29 cellular contexts compared by ENCODE assay signal in genomic region chr19:53915000-53915399, GRCh38. TPM values are rescaled to one million over a fixed set of nuclear protein-coding genes. Genes with fewer than 3 reads are reported as not detected.
DNase-seq lines count a peak whose midpoint lies in the region; ATAC-seq and TF ChIP-seq lines count a peak whose summit lies in the region.
"Had no signal": no experiment of that assay in that cellular context is flagged by ENCODE, and none has a peak within 500 bp of the region (broad histone marks: within the 10 kb centered on the region; RNA-seq: fewer than 3 reads in every experiment).

No MANE protein-coding gene starts in this region.

- no peak for ATAC-seq in GM18867 (IDR thresholded peaks at IDR 0.05; ENCODE audit: unreplicated experiment)
- no peak for ATAC-seq in HG02852 (IDR thresholded peaks at IDR 0.05; ENCODE audit: unreplicated experiment)
- ATAC-seq: activated naive CD4-positive, alpha-beta T cell treated with anti-CD3 and anti-CD28 coated beads, Interleukin-2, amount 50 U/mL, for 72 hours; gastrocnemius medialis; left lung; stimulated activated memory B cell treated with anti-CD40 and anti-IgM and Interleukin-4, amounts not matched to agents 10 μg/mL and 1 μg/mL and 100 μg/mL, for 72 hours had no signal

- DNase-seq in NCI-H2227 (lab: John Stamatoyannopoulos, UW; ENCODE audit: unreplicated experiment) (peak; percentile 34), NCI-H2227 treated with DMSO at 0.1 percent for 48 hours (lab: John Stamatoyannopoulos, UW) (no peak), SK-MEL-5 (ENCODE audit: low read depth, low spot score) (peak; percentile 16), iPS-NIHi11 (ENCODE audit: low spot score) (peak; percentile 83), GM20000 (ENCODE audit: low spot score) (no peak), glomerular visceral epithelial cell (ENCODE audit: extremely low spot score) (no peak)
- DNase-seq: activated CD4-positive, alpha-beta T cell treated with anti-CD3 and anti-CD28 coated beads, Interleukin-2, amount 50 U/mL, for 1 hour; activated CD4-positive, CD25-positive, alpha-beta regulatory T cell; activated effector memory CD4-positive, alpha-beta T cell treated with Interleukin-2 at 50 U/mL for 16 hours; activated T-cell treated with anti-CD3 and anti-CD28 coated beads, Interleukin-2, amount 50 U/mL, for 1 hour; dorsolateral prefrontal cortex; gastrocnemius medialis; hypothalamus; left lung; mesenchymal stem cell; NCI-H1092 treated with DMSO at 0.1 percent for 48 hours; NCI-H187; NCI-H2171 treated with DMSO at 0.1 percent for 48 hours; T1000; trophoblast cell had no signal

- no peak for TF ChIP-seq CTCF in GM20000 (IDR thresholded peaks at IDR 0.05; ENCODE audit: extremely low read depth, missing control alignments)

- in situ Hi-C loops in SK-MEL-5 (cut with HindIII; ENCODE audit: low pct_unique_long_range_greater_than_20kb, low sequenced_read_pairs): no loop called here

RNA-seq across cellular contexts. Expression of gene CACNG7, which starts 5.9 kb away (rescaled TPM):
- not detected in 2 replicates for total RNA-seq in SK-MEL-5 (2014; rRNA removed; shearing (Covaris generic))
- polyA plus RNA-seq in SK-MEL-5 (2015; cell fraction: cytosol; rRNA removed): 0.09 and 0.24 TPM in 2 replicates
- 0.47 TPM in 1 of 2 replicates, not detected in the other for polyA plus RNA-seq in SK-MEL-5 (2015; cell fraction: nucleus; rRNA removed)
- total RNA-seq: activated naive CD4-positive, alpha-beta T cell treated with anti-CD3 and anti-CD28 coated beads, Interleukin-2, amount 50 U/mL, for 72 hours; chondrocyte; gastrocnemius medialis; HT-29; left lung; subcutaneous adipose tissue had no signal
- polyA plus RNA-seq: CD14-positive monocyte, IgD-negative memory B cell had no signal

RNA-seq across cellular contexts. Expression of gene PRKCG, which starts 33.0 kb away (rescaled TPM):
- not detected in 2 replicates for total RNA-seq in SK-MEL-5 (2014; rRNA removed; shearing (Covaris generic))
- 0.07 and 0.18 TPM in 2 replicates for polyA plus RNA-seq in SK-MEL-5 (2015; cell fraction: cytosol; rRNA removed)
- polyA plus RNA-seq in SK-MEL-5 (2015; cell fraction: nucleus; rRNA removed): not detected in 2 replicates
- total RNA-seq: gastrocnemius medialis, left lung, subcutaneous adipose tissue had no signal
- polyA plus RNA-seq: CD14-positive monocyte, IgD-negative memory B cell had no signal

RNA-seq across cellular contexts. Expression of gene MYADM, which starts 47.3 kb away (rescaled TPM):
- 4.0 and 4.5 TPM in 2 replicates for total RNA-seq in SK-MEL-5 (2014; rRNA removed; shearing (Covaris generic))
- 17.8 and 23.4 TPM in 2 replicates for polyA plus RNA-seq in SK-MEL-5 (2015; cell fraction: cytosol; rRNA removed)
- polyA plus RNA-seq in SK-MEL-5 (2015; cell fraction: nucleus; rRNA removed): 2.6 and 14.3 TPM in 2 replicates

RNA-seq across cellular contexts. Expression of gene CACNG8, which starts 47.7 kb away (rescaled TPM):
- total RNA-seq in SK-MEL-5 (2014; rRNA removed; shearing (Covaris generic)): not detected in 2 replicates
- 0.01 and 0.10 TPM in 2 replicates for polyA plus RNA-seq in SK-MEL-5 (2015; cell fraction: cytosol; rRNA removed)
- 0.11 and 0.22 TPM in 2 replicates for polyA plus RNA-seq in SK-MEL-5 (2015; cell fraction: nucleus; rRNA removed)
- total RNA-seq: activated naive CD4-positive, alpha-beta T cell treated with anti-CD3 and anti-CD28 coated beads, Interleukin-2, amount 50 U/mL, for 72 hours had no signal
- polyA plus RNA-seq: CD14-positive monocyte, IgD-negative memory B cell had no signal

Comparison
In these comparisons a context has a peak if more than half of its experiments do, and no peak if none do; other contexts are left out.
1. DNase-seq: peak in NCI-H2227 (single experiment), SK-MEL-5 (single experiment) and iPS-NIHi11 (single experiment); none in NCI-H2227 treated with DMSO at 0.1 percent for 48 hours (single experiment), GM20000 (single experiment) and glomerular visceral epithelial cell (single experiment).